Comparison of ENCODE assay signal across 11 cellular contexts in the genomic region with DNA sequence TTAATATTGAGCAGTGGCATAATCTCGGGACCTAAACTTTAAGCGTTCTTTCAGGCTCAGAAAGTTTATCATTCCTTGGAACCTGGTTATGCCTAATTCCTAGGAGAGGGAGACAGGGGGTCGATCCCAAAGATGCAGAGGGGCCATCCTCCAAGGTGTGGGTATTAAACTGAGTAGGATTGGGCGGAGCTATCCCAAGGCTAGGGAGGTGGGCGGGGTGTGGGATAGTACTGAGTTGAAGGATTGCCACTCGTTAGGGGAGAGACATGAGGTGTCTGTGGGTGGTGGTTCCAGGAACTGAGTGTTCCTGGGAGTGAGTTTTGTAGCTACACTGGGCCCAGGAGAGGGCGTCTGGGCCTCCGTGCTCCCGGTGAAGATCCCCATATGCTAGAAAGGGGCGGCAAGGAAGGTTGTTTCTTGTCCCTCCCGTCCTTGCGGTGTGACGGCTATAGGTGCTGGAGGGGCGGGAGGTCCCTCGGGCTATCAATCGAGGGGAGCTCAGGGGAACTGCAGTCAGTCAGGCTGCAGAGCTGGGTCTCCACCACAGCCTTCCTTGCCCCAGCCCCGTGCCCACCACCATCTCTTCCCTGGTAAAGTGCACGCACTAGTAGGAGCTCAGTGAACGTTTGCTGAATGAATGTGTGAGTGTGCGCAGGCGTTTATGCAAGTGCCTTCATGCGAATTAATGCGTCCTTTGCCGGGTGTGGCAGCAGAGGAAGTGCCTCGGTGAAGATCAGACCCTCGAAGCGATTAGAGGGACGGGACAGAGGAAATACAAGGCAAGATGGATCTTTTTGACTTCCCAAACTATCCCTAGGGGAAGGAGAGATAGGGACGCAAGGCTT. TPM values are rescaled to one million over a fixed set of nuclear protein-coding genes. Genes with fewer than 3 reads are reported as not detected.
A peak's percentile ranks its signal among the peaks of the same experiment; 100 is the strongest.
DNase-seq lines count a peak whose midpoint lies in the region; ATAC-seq and TF ChIP-seq lines count a peak whose summit lies in the region.
"Had no signal": no experiment of that assay in that cellular context is flagged by ENCODE, and none has a peak within 500 bp of the region (broad histone marks: within the 10 kb centered on the region; RNA-seq: fewer than 3 reads in every experiment).

No MANE protein-coding gene starts in this region.

- H3K4me3 Mint-ChIP-seq in CD4-positive, alpha-beta T cell: peak overlapping the region; percentile 47
- no peak overlapping the region for H3K4me3 Mint-ChIP-seq in activated CD8-positive, alpha-beta T cell treated with anti-CD3 and anti-CD28 coated beads, Interleukin-2, amount 10 ng/mL, durations not matched to agents 7 days and 5 days

- CTCF ChIA-PET in CD4-positive, alpha-beta T cell (lab: Charles Lee): interaction anchor here (2.6 kb wide), 1 partner anchor 12 kb away, joined by 9 read pairs; no protein-coding TSS in a partner anchor
- CTCF ChIA-PET in activated CD8-positive, alpha-beta T cell treated with anti-CD3 and anti-CD28 coated beads, Interleukin-2, amount 10 ng/mL, durations not matched to agents 7 days and 5 days (lab: Charles Lee): interaction anchor here (0.8 to 2.8 kb wide), 6 partner anchors 9 to 14 kb away, joined by 3 to 12 read pairs (median 4); a partner anchor contains a TSS

- in situ Hi-C loops in GM13977 (cut with MboI; ENCODE audit: low pct_unique_long_range_greater_than_20kb, low sequenced_read_pairs, unreplicated experiment): no loop called here

- H3K4me1 Mint-ChIP-seq in CD4-positive, alpha-beta T cell (ENCODE audit: low read depth): peaks cover 72% of the 10 kb centered on the region
- peaks cover 56% of the 10 kb centered on the region for H3K4me1 Mint-ChIP-seq in activated CD8-positive, alpha-beta T cell treated with anti-CD3 and anti-CD28 coated beads, Interleukin-2, amount 10 ng/mL, durations not matched to agents 7 days and 5 days (ENCODE audit: low read depth)

- H3K27me3 Mint-ChIP-seq in CD4-positive, alpha-beta T cell: peaks cover 82% of the 10 kb centered on the region
- H3K27me3 Mint-ChIP-seq in activated CD8-positive, alpha-beta T cell treated with anti-CD3 and anti-CD28 coated beads, Interleukin-2, amount 10 ng/mL, durations not matched to agents 7 days and 5 days (ENCODE audit: low read depth): peaks cover 81% of the 10 kb centered on the region

- no peak for DNase-seq in CD4-positive, alpha-beta T cell
- DNase-seq in GM13977 (ENCODE audit: low spot score): peak; percentile 49
- DNase-seq in activated CD8-positive, alpha-beta T cell treated with anti-CD3 and anti-CD28 coated beads, Interleukin-2, amount 10 ng/mL, durations not matched to agents 7 days and 5 days: no peak
- no peak for DNase-seq in kidney epithelial cell (ENCODE audit: low read depth)
- no peak for DNase-seq in NCI-H345 treated with DMSO at 0.1 percent for 48 hours (lab: John Stamatoyannopoulos, UW; ENCODE audit: unreplicated experiment)
- DNase-seq in SIG-M5 treated with dmso at 0.1 percent for 504 hours (lab: John Stamatoyannopoulos, UW; ENCODE audit: unreplicated experiment): no peak
- DNase-seq in AG20443 (ENCODE audit: low spot score): no peak
- DNase-seq: gastrocnemius medialis, NCI-H2081 treated with DMSO at 0.1 percent for 48 hours, uterus had no signal

- no peaks in the 10 kb centered on the region for H3K36me3 Mint-ChIP-seq in CD4-positive, alpha-beta T cell (ENCODE audit: low read depth)
- peaks cover 6% of the 10 kb centered on the region for H3K36me3 Mint-ChIP-seq in activated CD8-positive, alpha-beta T cell treated with anti-CD3 and anti-CD28 coated beads, Interleukin-2, amount 10 ng/mL, durations not matched to agents 7 days and 5 days (ENCODE audit: low read depth)

- H3K9me3 Mint-ChIP-seq in CD4-positive, alpha-beta T cell: no peaks in the 10 kb centered on the region
- no peaks in the 10 kb centered on the region for H3K9me3 Mint-ChIP-seq in activated CD8-positive, alpha-beta T cell treated with anti-CD3 and anti-CD28 coated beads, Interleukin-2, amount 10 ng/mL, durations not matched to agents 7 days and 5 days (ENCODE audit: insufficient read depth)

- no peak overlapping the region for H3K27ac Mint-ChIP-seq in CD4-positive, alpha-beta T cell
- peak overlapping the region; percentile 27 for H3K27ac Mint-ChIP-seq in activated CD8-positive, alpha-beta T cell treated with anti-CD3 and anti-CD28 coated beads, Interleukin-2, amount 10 ng/mL, durations not matched to agents 7 days and 5 days

- H3K36me3 ChIP-seq in kidney epithelial cell (ENCODE audit: control insufficient read depth, insufficient read depth, low read length): no peaks in the 10 kb centered on the region
- H3K36me3 ChIP-seq: gastrocnemius medialis, uterus had no signal

- H3K9me3 ChIP-seq in CD4-positive, alpha-beta T cell (ENCODE audit: control insufficient read depth, low read length): no peaks in the 10 kb centered on the region
- H3K9me3 ChIP-seq: gastrocnemius medialis, uterus had no signal

- POLR2A ChIA-PET in CD4-positive, alpha-beta T cell (lab: Charles Lee): interaction anchor here (2.1 to 3.3 kb wide), 2 partner anchors 9 to 97 kb away, joined by 7 to 13 read pairs; a partner anchor contains a TSS
- POLR2A ChIA-PET in activated CD8-positive, alpha-beta T cell treated with anti-CD3 and anti-CD28 coated beads, Interleukin-2, amount 10 ng/mL, durations not matched to agents 7 days and 5 days (lab: Charles Lee): interaction anchor here (2.0 kb wide), 1 partner anchor 9 kb away, joined by 11 read pairs; a partner anchor contains a TSS

- no peak for ATAC-seq in CD4-positive, alpha-beta T cell (ENCODE audit: poor library complexity)
- ATAC-seq in activated CD8-positive, alpha-beta T cell treated with anti-CD3 and anti-CD28 coated beads, Interleukin-2, amount 10 ng/mL, durations not matched to agents 7 days and 5 days: no peak
- no peak for ATAC-seq in GM21390 (IDR thresholded peaks at IDR 0.05; ENCODE audit: unreplicated experiment)
- ATAC-seq: gastrocnemius medialis had no signal

- H3K27me3 ChIP-seq in CD4-positive, alpha-beta T cell (ENCODE audit: control insufficient read depth, insufficient read depth, low read length): peaks cover 98% of the 10 kb centered on the region
- H3K27me3 ChIP-seq in kidney epithelial cell (ENCODE audit: control insufficient read depth, insufficient read depth, low read length): peaks cover 99% of the 10 kb centered on the region

- no peak for TF ChIP-seq CTCF in CD4-positive, alpha-beta T cell (IDR thresholded peaks at IDR 0.05)
- TF ChIP-seq CTCF in GM13977 (IDR thresholded peaks at IDR 0.05; ENCODE audit: extremely low read depth, insufficient read depth, missing control alignments) (peak; percentile 29), kidney epithelial cell (IDR thresholded peaks at IDR 0.05; ENCODE audit: insufficient read depth, low read length, poor library complexity, severe bottlenecking) (peak; percentile 14)

- H3K4me3 ChIP-seq in kidney epithelial cell (ENCODE audit: low read depth, low read length): no peak overlapping the region
- H3K4me3 ChIP-seq: uterus had no signal

- intact Hi-C loops in CD4-positive, alpha-beta T cell (cut with DNase I, micrococcal nuclease): loop anchor here in 1 of 2 experiments (5.0 kb wide), 1 partner anchor 773 kb away; a partner anchor contains a TSS

- no peak overlapping the region for H3K27ac ChIP-seq in CD4-positive, alpha-beta T cell (ENCODE audit: low read depth, low read length)
- H3K27ac ChIP-seq: gastrocnemius medialis, uterus had no signal

RNA-seq across cellular contexts. Expression of a gene that starts 3.0 kb away (rescaled TPM):
- total RNA-seq in CD4-positive, alpha-beta T cell: not detected
- total RNA-seq in activated CD8-positive, alpha-beta T cell treated with anti-CD3 and anti-CD28 coated beads, Interleukin-2, amount 10 ng/mL, durations not matched to agents 7 days and 5 days: not detected
- total RNA-seq in kidney epithelial cell: 0.34 TPM in 1 of 2 replicates, not detected in the other
- total RNA-seq: gastrocnemius medialis, uterus had no signal

RNA-seq across cellular contexts. Expression of a gene that starts 9.1 kb away (rescaled TPM):
- under 1 TPM in 1 of 2 experiments, not detected in 1; 0.34 TPM for total RNA-seq in CD4-positive, alpha-beta T cell
- total RNA-seq in activated CD8-positive, alpha-beta T cell treated with anti-CD3 and anti-CD28 coated beads, Interleukin-2, amount 10 ng/mL, durations not matched to agents 7 days and 5 days: not detected
- total RNA-seq in kidney epithelial cell: 0.08 TPM in 1 of 2 replicates, not detected in the other
- total RNA-seq: gastrocnemius medialis, uterus had no signal

RNA-seq across cellular contexts. Expression of a gene that starts 9.3 kb away (rescaled TPM):
- 100 to 1,000 TPM; 167 to 178 TPM for total RNA-seq in CD4-positive, alpha-beta T cell
- 100 to 1,000 TPM; 265 to 267 TPM for total RNA-seq in activated CD8-positive, alpha-beta T cell treated with anti-CD3 and anti-CD28 coated beads, Interleukin-2, amount 10 ng/mL, durations not matched to agents 7 days and 5 days
- total RNA-seq in kidney epithelial cell: 132 and 153 TPM in 2 replicates
